Comparison of ENCODE assay signal across 8 cellular contexts in genomic region chr19:53792721-53793433, GRCh38. TPM values are rescaled to one million over a fixed set of nuclear protein-coding genes. Genes with fewer than 3 reads are reported as not detected.
DNase-seq lines count a peak whose midpoint lies in the region; ATAC-seq, FAIRE-seq and TF ChIP-seq lines count a peak whose summit lies in the region.

No MANE protein-coding gene starts in this region.

- no TSS peak for BruUV-seq in HepG2 (replicated peaks; lab: Mats Ljungman, UMichigan)

- in situ Hi-C loops in HepG2 (cut with HindIII; ENCODE audit: extremely low pct_ligation_motif_present, low pct_unique_long_range_greater_than_20kb) = no loop called here

- no peaks in the 10 kb centered on the region for H3K27me3 ChIP-seq in HepG2 (ENCODE audit: control insufficient read depth in 1 of 2, insufficient read depth in 2 of 2, low read length in 2 of 2)

- intact Hi-C loops in HepG2 (cut with micrococcal nuclease; ENCODE audit: unreplicated experiment) = loop anchor here (5.0 kb wide), 1 partner anchor 229 kb away; no protein-coding TSS in a partner anchor

- DNase-seq in GM12865 (ENCODE audit: low read depth) = peak; percentile 61
- DNase-seq in NCI-H748 (lab: John Stamatoyannopoulos, UW; ENCODE audit: unreplicated experiment) = peak; percentile 83
- DNase-seq in activated CD4-positive, alpha-beta T cell treated with anti-CD3 and anti-CD28 coated beads for 4 hours = peak; percentile 65 to 70
- DNase-seq in choroid plexus epithelial cell (ENCODE audit: low read depth) = peak; percentile 92
- DNase-seq in HepG2 (ENCODE audit: low spot score) = peak; percentile 88
- DNase-seq in stimulated activated CD4-positive, alpha-beta T cell treated with anti-CD3 and anti-CD28 coated beads, Interleukin-4, amount 100 ng/mL, for 4 hours = peak; percentile 66 to 69

- peak; percentile 73 for TF ChIP-seq CTCF in GM12865 (IDR thresholded peaks at IDR 0.05; ENCODE audit: insufficient read depth, low read depth, low read length, missing control alignments)
- TF ChIP-seq CTCF in choroid plexus epithelial cell (conservative IDR thresholded peaks at IDR 0.05; ENCODE audit: low read depth, low read length) = peak; percentile 95
- TF ChIP-seq CTCF in HepG2 (CRISPR knock-in tag; IDR thresholded peaks at IDR 0.05) = peak; percentile 98

- no peaks in the 10 kb centered on the region for H3K79me2 ChIP-seq in HepG2 (ENCODE audit: insufficient read depth, low read length)

- CTCF ChIA-PET in HepG2 (lab: Yijun Ruan, JAX; ENCODE audit: low intra/inter-chr PET ratio, low total read pairs) = interaction anchor here (0.7 to 1.8 kb wide), 9 partner anchors 15 to 238 kb away, joined by 3 to 18 read pairs (median 5); no protein-coding TSS in a partner anchor

- WGBS in HepG2 (ENCODE audit: low lambda C conversion rate) = 7% methylated on average over 8 of the region's 10 CpGs

- H4K20me1 ChIP-seq in HepG2 (ENCODE audit: insufficient read depth, low read length) = no peaks in the 10 kb centered on the region

- H3K9ac ChIP-seq in HepG2 (ENCODE audit: insufficient read depth, low read depth, low read length) = no peak overlapping the region

- H3K4me2 ChIP-seq in HepG2 (ENCODE audit: low read depth, low read length) = no peak overlapping the region

- H3K27ac ChIP-seq in HepG2 (ENCODE audit: extremely low read length, insufficient read depth, low read length) = no peak overlapping the region

- H3K36me3 ChIP-seq in HepG2 (replicated peaks in 1 of 2; ENCODE audit: control insufficient read depth in 1 of 2, insufficient read depth in 2 of 2, low read length in 2 of 2) = no peaks in the 10 kb centered on the region

- FAIRE-seq in HepG2 (lab: Jason Lieb, UNC) = peak; percentile 96

- peaks cover 41% of the 10 kb centered on the region for H3K4me1 ChIP-seq in HepG2 (ENCODE audit: insufficient read depth, low read length)

- ATAC-seq in HG03108 (IDR thresholded peaks at IDR 0.05; ENCODE audit: unreplicated experiment) (peak; percentile 66), HepG2 (peak; percentile 97), GM21390 (IDR thresholded peaks at IDR 0.05; ENCODE audit: unreplicated experiment) (no peak)

- no peaks in the 10 kb centered on the region for H3K9me3 ChIP-seq in HepG2 (ENCODE audit: low read length)

- H3K4me3 ChIP-seq in GM12865 (ENCODE audit: low read depth, low read length) (no peak overlapping the region), choroid plexus epithelial cell (ENCODE audit: low read depth, low read length) (no peak overlapping the region), HepG2 (replicated peaks in 1 of 3; ENCODE audit: insufficient read depth in 1 of 3, low read depth in 2 of 3, low read length in 3 of 3) (no peak overlapping the region)

- no peak for TF ChIP-seq POLR2A in HepG2 (IDR thresholded peaks at IDR 0.05; ENCODE audit: insufficient read depth in 1 of 2, low read depth in 2 of 2, low read length in 2 of 2)

- POLR2A ChIA-PET in HepG2 (lab: Yijun Ruan, JAX) = interaction anchor here (0.5 to 1.4 kb wide), 3 partner anchors 25 to 87 kb away, joined by 3 to 5 read pairs (median 3); no protein-coding TSS in a partner anchor

- TF ChIP-seq EP300 in HepG2 (IDR thresholded peaks at IDR 0.05; ENCODE audit: low read depth in 2 of 2, low read length in 2 of 2) (no peak), HepG2 (CRISPR knock-in tag; IDR thresholded peaks at IDR 0.05; ENCODE audit: borderline replicate concordance) (no peak)

- H2AFZ ChIP-seq in HepG2 (ENCODE audit: low read length) = no peak overlapping the region

- peak; percentile 97 for TF ChIP-seq RAD21 in HepG2 (CRISPR knock-in tag; IDR thresholded peaks at IDR 0.05)

TF ChIP-seq in HepG2, 621 proteins besides CTCF, POLR2A, EP300 and RAD21 (continues in another document):
- peak; percentile 52; the same call in 1 of the 2 replicates for TF ChIP-seq ZMYM4 (CRISPR knock-in tag; IDR thresholded peaks at IDR 0.05)
- TF ChIP-seq JUNB (CRISPR knock-in tag; IDR thresholded peaks at IDR 0.05; ENCODE audit: borderline replicate concordance) = no peak
- no peak for TF ChIP-seq RFX5 (IDR thresholded peaks at IDR 0.05; ENCODE audit: low read depth, low read length)
- TF ChIP-seq ZNF30 (CRISPR knock-in tag; IDR thresholded peaks at IDR 0.05) = no peak
- TF ChIP-seq MYPOP (CRISPR knock-in tag; IDR thresholded peaks at IDR 0.05) = no peak
- TF ChIP-seq REL (CRISPR knock-in tag; conservative IDR thresholded peaks at IDR 0.05) = no peak
- TF ChIP-seq ZNF234 (CRISPR knock-in tag; conservative IDR thresholded peaks at IDR 0.05) = no peak
- TF ChIP-seq HNF1B (CRISPR knock-in tag; IDR thresholded peaks at IDR 0.05) = peak; percentile 76
- TF ChIP-seq ZGPAT (CRISPR knock-in tag; IDR thresholded peaks at IDR 0.05) = 0 out of 2 replicates have a peak, but pooled peaks have one; percentile 38
- no peak for TF ChIP-seq HHEX (CRISPR knock-in tag; IDR thresholded peaks at IDR 0.05)
- TF ChIP-seq ZBTB25 (CRISPR knock-in tag; IDR thresholded peaks at IDR 0.05) = 0 out of 2 replicates have a peak, but pooled peaks have one; percentile 55

RNA-seq across cellular contexts. Expression of gene NLRP12, which starts 31.2 kb away (rescaled TPM):
- total RNA-seq in HepG2 (2016; rRNA removed; fragmentation: Illumina TruSeq; extraction: Trizol) = 0.10 and 0.15 TPM in 2 replicates
- 0.09 TPM in 1 of 2 replicates, not detected in the other for total RNA-seq in HepG2 (2016; cell fraction: cytosol; rRNA removed; fragmentation: Illumina TruSeq; extraction: Trizol; ENCODE audit: low read depth)
- total RNA-seq in HepG2 (2016; cell fraction: insoluble cytoplasmic fraction; rRNA removed; fragmentation: Illumina TruSeq; extraction: Trizol) = 0.04 and 0.10 TPM in 2 replicates
- 0.07 TPM in 1 of 2 replicates, not detected in the other for total RNA-seq in HepG2 (2016; cell fraction: membrane; rRNA removed; fragmentation: Illumina TruSeq; extraction: Trizol)
- total RNA-seq in HepG2 (2016; cell fraction: nucleus; rRNA removed; fragmentation: Illumina TruSeq; extraction: Trizol) = not detected in 2 replicates
- 0.20 and 0.21 TPM in 2 replicates for polyA plus RNA-seq in HepG2 (2011; rRNA removed)
- polyA plus RNA-seq in HepG2 (2011; cell fraction: cytosol; rRNA removed) = 0.23 and 0.40 TPM in 2 replicates
- 0.07 and 0.08 TPM in 2 replicates for polyA plus RNA-seq in HepG2 (2011; cell fraction: nucleus; rRNA removed)
- polyA plus RNA-seq in HepG2 (2012) = 0.07 and 0.11 TPM in 2 replicates
- polyA plus RNA-seq in HepG2 (2016; cell fraction: cytosol; fragmentation: Illumina TruSeq; extraction: Trizol; ENCODE audit: low read depth) = 0.02 TPM in 1 of 2 replicates, not detected in the other
- 0.11 and 0.13 TPM in 2 replicates for polyA plus RNA-seq in HepG2 (2016; cell fraction: insoluble cytoplasmic fraction; fragmentation: Illumina TruSeq; extraction: Trizol; ENCODE audit: low read depth)
- 0.07 TPM in 1 of 2 replicates, not detected in the other for polyA plus RNA-seq in HepG2 (2016; cell fraction: membrane; fragmentation: Illumina TruSeq; extraction: Trizol; ENCODE audit: low read depth)
- polyA plus RNA-seq in HepG2 (2016; cell fraction: nucleus; fragmentation: Illumina TruSeq; extraction: Trizol; ENCODE audit: insufficient read depth, low read depth) = 0.15 TPM in 1 of 2 replicates, not detected in the other
- polyA minus RNA-seq in HepG2 (2011; rRNA and poly(A)+ RNA removed; ENCODE audit: low replicate concordance) = 0.24 TPM in 1 of 2 replicates, not detected in the other
- polyA minus RNA-seq in HepG2 (2011; cell fraction: cytosol; rRNA and poly(A)+ RNA removed) = not detected in 2 replicates
- 0.12 and 0.13 TPM in 2 replicates for polyA minus RNA-seq in HepG2 (2011; cell fraction: nucleus; rRNA and poly(A)+ RNA removed)
